ENCODE assay signal across 1 cellular context in the genomic region with DNA sequence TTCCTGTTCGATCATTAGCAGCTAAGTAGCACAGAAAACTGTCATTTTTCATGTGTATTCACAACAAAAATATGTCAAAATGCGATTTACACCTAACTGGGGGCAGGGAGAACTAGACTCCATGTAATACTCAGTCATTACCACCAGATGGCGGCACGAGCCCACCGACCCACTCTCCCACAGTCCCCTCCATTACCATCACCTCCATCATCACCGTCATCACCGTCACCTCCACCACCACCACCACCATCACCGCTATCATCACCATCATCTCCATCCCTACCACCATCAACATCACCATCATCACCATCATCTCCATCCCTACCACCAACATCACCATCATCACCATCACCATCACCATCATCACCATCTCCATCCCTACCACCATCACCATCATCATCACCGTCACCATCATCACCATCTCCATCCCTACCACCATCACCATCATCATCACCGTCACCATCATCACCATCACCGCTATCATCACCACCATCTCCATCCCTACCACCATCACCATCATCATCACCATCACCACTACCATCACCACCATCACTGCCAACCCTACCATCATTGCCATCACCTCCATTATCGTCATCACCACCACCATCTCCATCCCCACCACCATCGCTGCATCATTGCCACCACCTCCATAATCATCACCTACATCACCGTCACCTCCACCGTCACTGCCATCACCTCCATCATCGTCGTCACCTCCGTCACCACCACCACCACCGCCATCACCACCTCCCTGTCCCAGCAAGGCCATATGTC.
TF ChIP-seq lines count a peak whose summit lies in the region.

No MANE protein-coding gene starts in this region.

TF ChIP-seq in HepG2, 621 proteins besides CTCF, POLR2A, EP300 and RAD21 (continues in another document):
- 0 out of 2 replicates have a peak, but pooled peaks have one; percentile 56 for TF ChIP-seq REL (CRISPR knock-in tag; conservative IDR thresholded peaks at IDR 0.05)
- 0 out of 2 replicates have a peak, but pooled peaks have one; percentile 46 for TF ChIP-seq ZNF780A (CRISPR knock-in tag; IDR thresholded peaks at IDR 0.05)
- TF ChIP-seq MXD4 (CRISPR knock-in tag; IDR thresholded peaks at IDR 0.05): no peak
- TF ChIP-seq CHCHD3 (CRISPR knock-in tag; IDR thresholded peaks at IDR 0.05): 0 out of 2 replicates have a peak, but pooled peaks have one; percentile 52
- TF ChIP-seq ZNF333 (CRISPR knock-in tag; IDR thresholded peaks at IDR 0.05; ENCODE audit: borderline replicate concordance): no peak
- peak; percentile 92 for TF ChIP-seq CREB1 (IDR thresholded peaks at IDR 0.05)
- no peak for TF ChIP-seq CREB1 (CRISPR knock-in tag; IDR thresholded peaks at IDR 0.05)
- TF ChIP-seq RAD51 (IDR thresholded peaks at IDR 0.05; ENCODE audit: borderline replicate concordance): peak; percentile 29; the same call in 1 of the 2 replicates
- TF ChIP-seq, protein P1, sequence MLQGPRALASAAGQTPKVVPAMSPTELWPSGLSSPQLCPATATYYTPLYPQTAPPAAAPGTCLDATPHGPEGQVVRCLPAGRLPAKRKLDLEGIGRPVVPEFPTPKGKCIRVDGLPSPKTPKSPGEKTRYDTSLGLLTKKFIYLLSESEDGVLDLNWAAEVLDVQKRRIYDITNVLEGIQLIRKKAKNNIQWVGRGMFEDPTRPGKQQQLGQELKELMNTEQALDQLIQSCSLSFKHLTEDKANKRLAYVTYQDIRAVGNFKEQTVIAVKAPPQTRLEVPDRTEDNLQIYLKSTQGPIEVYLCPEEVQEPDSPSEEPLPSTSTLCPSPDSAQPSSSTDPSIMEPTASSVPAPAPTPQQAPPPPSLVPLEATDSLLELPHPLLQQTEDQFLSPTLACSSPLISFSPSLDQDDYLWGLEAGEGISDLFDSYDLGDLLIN (CRISPR knock-in tag; IDR thresholded peaks at IDR 0.05; ENCODE audit: borderline replicate concordance): no peak
- peak; percentile 11; the same call in 1 of the 2 replicates for TF ChIP-seq FOXA1 (IDR thresholded peaks at IDR 0.05)
- TF ChIP-seq FOXA1 (CRISPR knock-in tag; IDR thresholded peaks at IDR 0.05): no peak
- TF ChIP-seq, protein P2, sequence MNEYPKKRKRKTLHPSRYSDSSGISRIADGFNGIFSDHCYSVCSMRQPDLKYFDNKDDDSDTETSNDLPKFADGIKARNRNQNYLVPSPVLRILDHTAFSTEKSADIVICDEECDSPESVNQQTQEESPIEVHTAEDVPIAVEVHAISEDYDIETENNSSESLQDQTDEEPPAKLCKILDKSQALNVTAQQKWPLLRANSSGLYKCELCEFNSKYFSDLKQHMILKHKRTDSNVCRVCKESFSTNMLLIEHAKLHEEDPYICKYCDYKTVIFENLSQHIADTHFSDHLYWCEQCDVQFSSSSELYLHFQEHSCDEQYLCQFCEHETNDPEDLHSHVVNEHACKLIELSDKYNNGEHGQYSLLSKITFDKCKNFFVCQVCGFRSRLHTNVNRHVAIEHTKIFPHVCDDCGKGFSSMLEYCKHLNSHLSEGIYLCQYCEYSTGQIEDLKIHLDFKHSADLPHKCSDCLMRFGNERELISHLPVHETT (CRISPR knock-in tag; conservative IDR thresholded peaks at IDR 0.05): no peak
- 0 out of 2 replicates have a peak, but pooled peaks have one; percentile 53 for TF ChIP-seq ZNF589 (CRISPR knock-in tag; conservative IDR thresholded peaks at IDR 0.05)
- TF ChIP-seq ZFP90 (CRISPR knock-in tag; IDR thresholded peaks at IDR 0.05; ENCODE audit: borderline replicate concordance): 0 out of 2 replicates have a peak, but pooled peaks have one; percentile 25
- no peak for TF ChIP-seq ZNF503 (CRISPR knock-in tag; IDR thresholded peaks at IDR 0.05)
- no peak for TF ChIP-seq ARID5B (CRISPR knock-in tag; IDR thresholded peaks at IDR 0.05)
- peak; percentile 92; the same call in 1 of the 2 replicates for TF ChIP-seq ZNF550 (CRISPR knock-in tag; IDR thresholded peaks at IDR 0.05; ENCODE audit: borderline replicate concordance)
- TF ChIP-seq ZNF296 (CRISPR knock-in tag; conservative IDR thresholded peaks at IDR 0.05): 0 out of 2 replicates have a peak, but pooled peaks have one; percentile 52
- no peak for TF ChIP-seq CCAR2 (optimal IDR thresholded peaks at IDR 0.05; ENCODE audit: low read depth, low read length)
- no peak for TF ChIP-seq CBFB (CRISPR knock-in tag; IDR thresholded peaks at IDR 0.05)
- peak; percentile 61; the same call in 1 of the 2 replicates for TF ChIP-seq HOXA9 (CRISPR knock-in tag; IDR thresholded peaks at IDR 0.05; ENCODE audit: borderline replicate concordance)
- TF ChIP-seq ZNF839 (CRISPR knock-in tag; IDR thresholded peaks at IDR 0.05; ENCODE audit: borderline replicate concordance): 0 out of 2 replicates have a peak, but pooled peaks have one; percentile 32
- no peak for TF ChIP-seq ZMAT3 (CRISPR knock-in tag; conservative IDR thresholded peaks at IDR 0.05)
- TF ChIP-seq, protein P3, sequence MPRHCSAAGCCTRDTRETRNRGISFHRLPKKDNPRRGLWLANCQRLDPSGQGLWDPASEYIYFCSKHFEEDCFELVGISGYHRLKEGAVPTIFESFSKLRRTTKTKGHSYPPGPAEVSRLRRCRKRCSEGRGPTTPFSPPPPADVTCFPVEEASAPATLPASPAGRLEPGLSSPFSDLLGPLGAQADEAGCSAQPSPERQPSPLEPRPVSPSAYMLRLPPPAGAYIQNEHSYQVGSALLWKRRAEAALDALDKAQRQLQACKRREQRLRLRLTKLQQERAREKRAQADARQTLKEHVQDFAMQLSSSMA (CRISPR knock-in tag; IDR thresholded peaks at IDR 0.05): 0 out of 2 replicates have a peak, but pooled peaks have one; percentile 42
- peak; percentile 97 for TF ChIP-seq STAG1 (CRISPR knock-in tag; IDR thresholded peaks at IDR 0.05)
- TF ChIP-seq SOX13 (IDR thresholded peaks at IDR 0.05): no peak
- TF ChIP-seq SOX13 (CRISPR knock-in tag; conservative IDR thresholded peaks at IDR 0.05 in 1 of 2, IDR thresholded peaks at IDR 0.05 in 1 of 2): no peak
- peak; percentile 77; the same call in 1 of the 2 replicates for TF ChIP-seq HOXA7 (CRISPR knock-in tag; IDR thresholded peaks at IDR 0.05)
- TF ChIP-seq, protein P4, sequence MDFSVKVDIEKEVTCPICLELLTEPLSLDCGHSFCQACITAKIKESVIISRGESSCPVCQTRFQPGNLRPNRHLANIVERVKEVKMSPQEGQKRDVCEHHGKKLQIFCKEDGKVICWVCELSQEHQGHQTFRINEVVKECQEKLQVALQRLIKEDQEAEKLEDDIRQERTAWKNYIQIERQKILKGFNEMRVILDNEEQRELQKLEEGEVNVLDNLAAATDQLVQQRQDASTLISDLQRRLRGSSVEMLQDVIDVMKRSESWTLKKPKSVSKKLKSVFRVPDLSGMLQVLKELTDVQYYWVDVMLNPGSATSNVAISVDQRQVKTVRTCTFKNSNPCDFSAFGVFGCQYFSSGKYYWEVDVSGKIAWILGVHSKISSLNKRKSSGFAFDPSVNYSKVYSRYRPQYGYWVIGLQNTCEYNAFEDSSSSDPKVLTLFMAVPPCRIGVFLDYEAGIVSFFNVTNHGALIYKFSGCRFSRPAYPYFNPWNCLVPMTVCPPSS (IDR thresholded peaks at IDR 0.05): peak; percentile 65; the same call in 1 of the 2 replicates
- TF ChIP-seq, protein P5, sequence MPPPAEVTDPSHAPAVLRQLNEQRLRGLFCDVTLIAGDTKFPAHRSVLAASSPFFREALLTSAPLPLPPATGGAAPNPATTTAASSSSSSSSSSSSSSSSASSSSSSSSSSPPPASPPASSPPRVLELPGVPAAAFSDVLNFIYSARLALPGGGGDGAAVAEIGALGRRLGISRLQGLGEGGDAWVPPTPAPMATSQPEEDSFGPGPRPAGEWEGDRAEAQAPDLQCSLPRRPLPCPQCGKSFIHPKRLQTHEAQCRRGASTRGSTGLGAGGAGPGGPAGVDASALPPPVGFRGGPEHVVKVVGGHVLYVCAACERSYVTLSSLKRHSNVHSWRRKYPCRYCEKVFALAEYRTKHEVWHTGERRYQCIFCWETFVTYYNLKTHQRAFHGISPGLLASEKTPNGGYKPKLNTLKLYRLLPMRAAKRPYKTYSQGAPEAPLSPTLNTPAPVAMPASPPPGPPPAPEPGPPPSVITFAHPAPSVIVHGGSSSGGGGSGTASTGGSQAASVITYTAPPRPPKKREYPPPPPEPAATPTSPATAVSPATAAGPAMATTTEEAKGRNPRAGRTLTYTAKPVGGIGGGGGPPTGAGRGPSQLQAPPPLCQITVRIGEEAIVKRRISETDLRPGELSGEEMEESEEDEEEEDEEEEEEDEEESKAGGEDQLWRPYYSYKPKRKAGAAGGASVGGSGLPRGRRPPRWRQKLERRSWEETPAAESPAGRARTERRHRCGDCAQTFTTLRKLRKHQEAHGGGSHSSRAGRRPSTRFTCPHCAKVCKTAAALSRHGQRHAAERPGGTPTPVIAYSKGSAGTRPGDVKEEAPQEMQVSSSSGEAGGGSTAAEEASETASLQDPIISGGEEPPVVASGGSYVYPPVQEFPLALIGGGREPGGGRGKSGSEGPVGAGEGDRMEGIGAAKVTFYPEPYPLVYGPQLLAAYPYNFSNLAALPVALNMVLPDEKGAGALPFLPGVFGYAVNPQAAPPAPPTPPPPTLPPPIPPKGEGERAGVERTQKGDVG (CRISPR knock-in tag; IDR thresholded peaks at IDR 0.05; ENCODE audit: borderline replicate concordance): peak; percentile 59; the same call in 1 of the 2 replicates
- peak; percentile 91 for TF ChIP-seq IKZF1 (IDR thresholded peaks at IDR 0.05)
- TF ChIP-seq, protein P6, sequence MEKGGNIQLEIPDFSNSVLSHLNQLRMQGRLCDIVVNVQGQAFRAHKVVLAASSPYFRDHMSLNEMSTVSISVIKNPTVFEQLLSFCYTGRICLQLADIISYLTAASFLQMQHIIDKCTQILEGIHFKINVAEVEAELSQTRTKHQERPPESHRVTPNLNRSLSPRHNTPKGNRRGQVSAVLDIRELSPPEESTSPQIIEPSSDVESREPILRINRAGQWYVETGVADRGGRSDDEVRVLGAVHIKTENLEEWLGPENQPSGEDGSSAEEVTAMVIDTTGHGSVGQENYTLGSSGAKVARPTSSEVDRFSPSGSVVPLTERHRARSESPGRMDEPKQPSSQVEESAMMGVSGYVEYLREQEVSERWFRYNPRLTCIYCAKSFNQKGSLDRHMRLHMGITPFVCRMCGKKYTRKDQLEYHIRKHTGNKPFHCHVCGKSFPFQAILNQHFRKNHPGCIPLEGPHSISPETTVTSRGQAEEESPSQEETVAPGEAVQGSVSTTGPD (CRISPR knock-in tag; IDR thresholded peaks at IDR 0.05): no peak
- 0 out of 2 replicates have a peak, but pooled peaks have one; percentile 32 for TF ChIP-seq ATF7 (IDR thresholded peaks at IDR 0.05)
- TF ChIP-seq ATF7 (CRISPR knock-in tag; IDR thresholded peaks at IDR 0.05): 0 out of 2 replicates have a peak, but pooled peaks have one; percentile 53
- TF ChIP-seq ETV5 (CRISPR knock-in tag; IDR thresholded peaks at IDR 0.05; ENCODE audit: borderline replicate concordance): no peak
- TF ChIP-seq ZFX (CRISPR knock-in tag; IDR thresholded peaks at IDR 0.05; ENCODE audit: low read depth): peak; percentile 20; the same call in 1 of the 2 replicates
- TF ChIP-seq HOXA5 (CRISPR knock-in tag; IDR thresholded peaks at IDR 0.05): no peak
- TF ChIP-seq ELF3 (CRISPR knock-in tag; IDR thresholded peaks at IDR 0.05): no peak
- peak; percentile 24; the same call in 1 of the 2 replicates for TF ChIP-seq LCORL (IDR thresholded peaks at IDR 0.05)
- TF ChIP-seq LCORL (CRISPR knock-in tag; IDR thresholded peaks at IDR 0.05): no peak
- TF ChIP-seq PHF20 (CRISPR knock-in tag; IDR thresholded peaks at IDR 0.05): peak; percentile 27; the same call in 1 of the 2 replicates
- TF ChIP-seq HOXA3 (CRISPR knock-in tag; IDR thresholded peaks at IDR 0.05): peak; percentile 46; the same call in 1 of the 2 replicates
- peak; percentile 34; the same call in 1 of the 2 replicates for TF ChIP-seq SALL1 (CRISPR knock-in tag; IDR thresholded peaks at IDR 0.05)
- peak; percentile 23; the same call in 1 of the 2 replicates for TF ChIP-seq ZNF329 (CRISPR knock-in tag; IDR thresholded peaks at IDR 0.05; ENCODE audit: low read depth)
- peak; percentile 37; the same call in 1 of the 2 replicates for TF ChIP-seq ZC3H13 (CRISPR knock-in tag; IDR thresholded peaks at IDR 0.05)
